ENCODE assay signal across 8 cellular contexts in genomic region chr15:51736069-51736468, GRCh38. TPM values are rescaled to one million over a fixed set of nuclear protein-coding genes. Genes with fewer than 3 reads are reported as not detected.
DNase-seq lines count a peak whose midpoint lies in the region; ATAC-seq, FAIRE-seq and TF ChIP-seq lines count a peak whose summit lies in the region.
"Had no signal": no experiment of that assay in that cellular context is flagged by ENCODE, and none has a peak within 500 bp of the region (broad histone marks: within the 10 kb centered on the region; RNA-seq: fewer than 3 reads in every experiment).

No MANE protein-coding gene starts in this region.

- H3K4me3 ChIP-seq in neural progenitor cell, result no peak overlapping the region

- ATAC-seq in GM18520 (IDR thresholded peaks at IDR 0.05; ENCODE audit: unreplicated experiment), result peak; percentile 25
- ATAC-seq in HG03432 (IDR thresholded peaks at IDR 0.05; ENCODE audit: unreplicated experiment), result peak; percentile 27
- peak; percentile 48 to 67 for ATAC-seq in activated naive CD4-positive, alpha-beta T cell treated with anti-CD3 and anti-CD28 coated beads, Interleukin-2, amount 50 U/mL, for 72 hours
- no peak for ATAC-seq in GM21723 (IDR thresholded peaks at IDR 0.05; ENCODE audit: unreplicated experiment)

- H2AFZ ChIP-seq in neural progenitor cell (replicated peaks), result no peak overlapping the region

- H3K27me3 ChIP-seq in neural progenitor cell, result peaks cover 64% of the 10 kb centered on the region

- peaks cover 10% of the 10 kb centered on the region for H3K27me3 Mint-ChIP-seq in neural progenitor cell (ENCODE audit: insufficient read depth, low read depth)

- H4K20me1 ChIP-seq in neural progenitor cell (ENCODE audit: low read depth), result peaks cover 14% of the 10 kb centered on the region

- no peak for FAIRE-seq in H54 (lab: Jason Lieb, UNC)

- H3K36me3 ChIP-seq in neural progenitor cell, result no peaks in the 10 kb centered on the region

- no peak overlapping the region for H3K4me2 ChIP-seq in neural progenitor cell

- no peaks in the 10 kb centered on the region for H3K79me2 ChIP-seq in neural progenitor cell (ENCODE audit: low read depth)

- H3K27ac ChIP-seq in neural progenitor cell, result no peak overlapping the region

- peaks cover 18% of the 10 kb centered on the region for H3F3A ChIP-seq in neural progenitor cell (ENCODE audit: low read depth)

- peaks cover 40% of the 10 kb centered on the region for H3K4me1 Mint-ChIP-seq in neural progenitor cell

- no peaks in the 10 kb centered on the region for H3K9me3 Mint-ChIP-seq in activated naive CD4-positive, alpha-beta T cell treated with anti-CD3 and anti-CD28 coated beads, Interleukin-2, amount 50 U/mL, for 72 hours
- no peaks in the 10 kb centered on the region for H3K9me3 Mint-ChIP-seq in neural progenitor cell

- peak overlapping the region; percentile 31 to 73 for H3K27ac Mint-ChIP-seq in activated naive CD4-positive, alpha-beta T cell treated with anti-CD3 and anti-CD28 coated beads, Interleukin-2, amount 50 U/mL, for 72 hours
- no peak overlapping the region for H3K27ac Mint-ChIP-seq in neural progenitor cell

- peak overlapping the region; percentile 86 for H3K4me3 Mint-ChIP-seq in neural progenitor cell

- peaks cover 5% of the 10 kb centered on the region for H3K4me1 ChIP-seq in neural progenitor cell

- H3K9me3 ChIP-seq in neural progenitor cell (ENCODE audit: low read depth), result no peaks in the 10 kb centered on the region

- no peak overlapping the region for H3K9ac ChIP-seq in neural progenitor cell

- H3K36me3 Mint-ChIP-seq in activated naive CD4-positive, alpha-beta T cell treated with anti-CD3 and anti-CD28 coated beads, Interleukin-2, amount 50 U/mL, for 72 hours, result peaks cover 4 to 11% of the 10 kb centered on the region in 2 donors
- no peaks in the 10 kb centered on the region for H3K36me3 Mint-ChIP-seq in neural progenitor cell

- TF ChIP-seq CTCF in neural progenitor cell (IDR thresholded peaks at IDR 0.05), result no peak

- peak in 1 of 2 donors; percentile 19 for DNase-seq in activated naive CD4-positive, alpha-beta T cell treated with anti-CD3 and anti-CD28 coated beads, Interleukin-2, amount 50 U/mL, for 72 hours (ENCODE audit: low spot score in 2 of 2)
- DNase-seq in neural progenitor cell (ENCODE audit: low spot score), result no peak
- no peak for DNase-seq in UCSD-AML1 (lab: John Stamatoyannopoulos, UW; ENCODE audit: unreplicated experiment)
- DNase-seq in H54 (ENCODE audit: insufficient read length, low spot score), result no peak

- TF ChIP-seq POLR2A in H54 (IDR thresholded peaks at IDR 0.05; ENCODE audit: low read depth, low read length), result no peak

RNA-seq across cellular contexts. Expression of gene LYSMD2, which starts 1.4 kb away (rescaled TPM):
- 10 to 100 TPM; 10.7 to 16.5 TPM for total RNA-seq in activated naive CD4-positive, alpha-beta T cell treated with anti-CD3 and anti-CD28 coated beads, Interleukin-2, amount 50 U/mL, for 72 hours
- 0.15 TPM in 1 of 2 replicates, not detected in the other for total RNA-seq in neural progenitor cell (ENCODE audit: low replicate concordance)

RNA-seq across cellular contexts. Expression of gene TMOD2, which starts 15.3 kb away (rescaled TPM):
- 1 to 10 TPM; 2.8 to 3.6 TPM for total RNA-seq in activated naive CD4-positive, alpha-beta T cell treated with anti-CD3 and anti-CD28 coated beads, Interleukin-2, amount 50 U/mL, for 72 hours
- total RNA-seq in neural progenitor cell (ENCODE audit: low replicate concordance), result 1.9 and 3.2 TPM in 2 replicates

RNA-seq across cellular contexts. Expression of gene SCG3, which starts 54.8 kb away (rescaled TPM):
- total RNA-seq in activated naive CD4-positive, alpha-beta T cell treated with anti-CD3 and anti-CD28 coated beads, Interleukin-2, amount 50 U/mL, for 72 hours, result under 1 TPM in 1 of 2 donors, not detected in 1; 0.11 TPM
- total RNA-seq in neural progenitor cell (ENCODE audit: low replicate concordance), result 0.15 and 0.19 TPM in 2 replicates
- total RNA-seq: NCI-H460 had no signal

Comparison
In these comparisons a context has a peak if more than half of its experiments do, and no peak if none do; other contexts are left out.
1. RNA of gene LYSMD2, which starts 1.4 kb away (total RNA-seq): 10.7 to 16.5 TPM in activated naive CD4-positive, alpha-beta T cell treated with anti-CD3 and anti-CD28 coated beads, Interleukin-2, amount 50 U/mL, for 72 hours; 0.15 TPM in neural progenitor cell; every median in the first group is over 10 times any median in the second.